ENCODE assay signal across 28 cellular contexts in genomic region chr3:31237887-31238286, GRCh38.
"Had no signal": no experiment of that assay in that cellular context is flagged by ENCODE, and none has a peak within 500 bp of the region (broad histone marks: within the 10 kb centered on the region; RNA-seq: fewer than 3 reads in every experiment).

No MANE protein-coding gene starts in this region.

- DNase-seq: islet precursor cell; left cardiac atrium; mesendoderm; naive B cell; natural killer cell; nephron progenitor cell; occipital lobe; psoas muscle; right lobe of liver; stimulated activated CD4-positive, alpha-beta T cell treated with anti-CD3 and anti-CD28 coated beads, Interleukin-12 subunit alpha, Interleukin-12 subunit beta, amount 100 ng/mL, for 4 hours; stimulated activated CD4-positive, alpha-beta T cell treated with anti-CD3 and anti-CD28 coated beads, Interleukin-15, amount 100 ng/mL, for 24 hours; stimulated activated CD4-positive, alpha-beta T cell treated with anti-CD3 and anti-CD28 coated beads, Interleukin-2, amount 100 ng/mL, for 24 hours; stimulated activated CD4-positive, alpha-beta T cell treated with anti-CD3 and anti-CD28 coated beads, Interleukin-4, amount 100 ng/mL, for 1 hour; stimulated activated naive B cell treated with anti-CD40 and anti-IgM and Interleukin-4, amounts not matched to agents 10 μg/mL and 1 μg/mL and 100 μg/mL, for 72 hours; stimulated activated naive CD8-positive, alpha-beta T cell treated with anti-CD3 and anti-CD28 coated beads, Interleukin-15, Interleukin-2, amounts not matched to agents 100 U/mL and 50 U/mL, for 24 hours; stomach; testis; thyroid gland; transverse colon; upper lobe of left lung had no signal

- H3K4me2 ChIP-seq: hepatocyte, neural progenitor cell had no signal

- H3K4me3 ChIP-seq: hepatocyte, lung, neural progenitor cell, psoas muscle, right lobe of liver, skin epidermis, stomach, testis, thyroid gland, transverse colon, upper lobe of left lung, vagina had no signal

- H3K27me3 ChIP-seq: hepatocyte, neural progenitor cell, neutrophil, right lobe of liver, stomach, testis, thyroid gland, transverse colon, upper lobe of left lung, vagina had no signal

- H3K79me2 ChIP-seq: hepatocyte, parathyroid adenoma had no signal

- H3K36me3 ChIP-seq: neural progenitor cell, neutrophil, right lobe of liver, stomach, thyroid gland, transverse colon, upper lobe of left lung, vagina had no signal

- H3K27ac ChIP-seq: hepatocyte, neural progenitor cell, neutrophil, parathyroid adenoma, psoas muscle, right lobe of liver, skin epidermis, stomach, testis, thyroid gland, transverse colon, upper lobe of left lung, vagina had no signal

- H3K9me3 ChIP-seq: neutrophil, psoas muscle, right lobe of liver, stomach, testis, thyroid gland, transverse colon, upper lobe of left lung, vagina had no signal

- H2AFZ ChIP-seq: hepatocyte, neural progenitor cell, parathyroid adenoma had no signal

- ATAC-seq: left lobe of liver; natural killer cell; psoas muscle; right lobe of liver; stimulated activated naive B cell treated with anti-CD40 and anti-IgM and Interleukin-4, amounts not matched to agents 10 μg/mL and 1 μg/mL and 100 μg/mL, for 72 hours; stimulated activated naive CD8-positive, alpha-beta T cell treated with anti-CD3 and anti-CD28 coated beads, Interleukin-15, Interleukin-2, amounts not matched to agents 100 U/mL and 50 U/mL, for 24 hours had no signal

- H3K9ac ChIP-seq: neural progenitor cell, parathyroid adenoma had no signal

- H3K4me1 ChIP-seq: neural progenitor cell, parathyroid adenoma, psoas muscle, right lobe of liver, stomach, testis, thyroid gland, transverse colon, vagina had no signal
